ENCODE assay signal across 16 cellular contexts in genomic region chr13:76976488-76976887, GRCh38. TPM values are rescaled to one million over a fixed set of nuclear protein-coding genes. Genes with fewer than 3 reads are reported as not detected.
DNase-seq lines count a peak whose midpoint lies in the region; ATAC-seq and TF ChIP-seq lines count a peak whose summit lies in the region.
"Had no signal": no experiment of that assay in that cellular context is flagged by ENCODE, and none has a peak within 500 bp of the region (broad histone marks: within the 10 kb centered on the region; RNA-seq: fewer than 3 reads in every experiment).

No MANE protein-coding gene starts in this region.

- no peaks in the 10 kb centered on the region for H3K9me3 Mint-ChIP-seq in MCF 10A (ENCODE audit: unreplicated experiment)
- H3K9me3 Mint-ChIP-seq: naive B cell had no signal

- H3K9me3 ChIP-seq in breast epithelium, result no peaks in the 10 kb centered on the region
- no peaks in the 10 kb centered on the region for H3K9me3 ChIP-seq in thymus (ENCODE audit: control insufficient read depth)
- H3K9me3 ChIP-seq: gastroesophageal sphincter had no signal

- H3K27ac ChIP-seq in breast epithelium (no peak overlapping the region), RWPE1 (peak overlapping the region; percentile 52), epithelial cell of prostate (peak overlapping the region; percentile 47), thymus (ENCODE audit: low read depth) (peak overlapping the region; percentile 31)
- H3K27ac ChIP-seq: gastroesophageal sphincter had no signal

- H3K36me3 Mint-ChIP-seq in MCF 10A (ENCODE audit: insufficient read depth, unreplicated experiment), result peaks cover 16% of the 10 kb centered on the region
- H3K36me3 Mint-ChIP-seq: naive B cell had no signal

- TF ChIP-seq CTCF in MCF 10A (IDR thresholded peaks at IDR 0.05; ENCODE audit: unreplicated experiment) (no peak), breast epithelium (IDR thresholded peaks at IDR 0.05) (no peak), RWPE1 (conservative IDR thresholded peaks at IDR 0.05; ENCODE audit: low read depth) (no peak)

- POLR2A ChIA-PET in MCF 10A (lab: Yijun Ruan, JAX), result interaction anchor here (0.6 to 3.2 kb wide), 24 partner anchors 10 to 1280 kb away, joined by 3 to 41 read pairs (median 3); partner anchors contain the start of genes CLN5, FBXL3 and KCTD12
- POLR2A ChIA-PET in RWPE1 (lab: Yijun Ruan, JAX; ENCODE audit: low non-redundant PET), result no interaction called here

- ATAC-seq in HG02885 (IDR thresholded peaks at IDR 0.05; ENCODE audit: poor library complexity, unreplicated experiment), result no peak
- ATAC-seq: gastroesophageal sphincter had no signal

- H3K4me1 Mint-ChIP-seq in MCF 10A (ENCODE audit: insufficient read depth, unreplicated experiment), result peaks cover 19% of the 10 kb centered on the region

- peak overlapping the region; percentile 40 for H3K4me3 Mint-ChIP-seq in MCF 10A (ENCODE audit: unreplicated experiment)
- H3K4me3 Mint-ChIP-seq: naive B cell had no signal

- H3K27me3 ChIP-seq in breast epithelium, result no peaks in the 10 kb centered on the region
- no peaks in the 10 kb centered on the region for H3K27me3 ChIP-seq in thymus (ENCODE audit: control insufficient read depth, insufficient read depth)

- CTCF ChIA-PET in MCF 10A (lab: Yijun Ruan, JAX) (interaction anchor here (0.6 to 6.5 kb wide), 14 partner anchors 8 to 1281 kb away, joined by 3 to 82 read pairs (median 4); partner anchors contain the start of genes CLN5 and KCTD12), RWPE1 (lab: Yijun Ruan, JAX) (interaction anchor here (0.5 to 1.0 kb wide), 2 partner anchors 29 to 92 kb away, joined by 4 to 5 read pairs; no protein-coding TSS in a partner anchor)

- H3K27me3 Mint-ChIP-seq in MCF 10A (ENCODE audit: insufficient read depth, unreplicated experiment), result peaks cover 5% of the 10 kb centered on the region

- BruUV-seq in MCF 10A (replicated peaks; lab: Mats Ljungman, UMichigan), result no TSS peak

- peak overlapping the region; percentile 36 for H3K27ac Mint-ChIP-seq in MCF 10A (ENCODE audit: low read depth, unreplicated experiment)
- H3K27ac Mint-ChIP-seq: naive B cell had no signal

- TF ChIP-seq POLR2A in breast epithelium (IDR thresholded peaks at IDR 0.05), result no peak

- H3K4me1 ChIP-seq in breast epithelium (no peaks in the 10 kb centered on the region), thymus (ENCODE audit: control insufficient read depth, insufficient read depth, low read length) (no peaks in the 10 kb centered on the region)

- intact Hi-C loops in MCF 10A (cut with micrococcal nuclease), result loop anchor here (5.0 kb wide), 1 partner anchor 34 kb away; no protein-coding TSS in a partner anchor
- intact Hi-C loops in breast epithelium (cut with DNase I; ENCODE audit: low total_unique reads), result no loop called here

- DNase-seq in MCF 10A (ENCODE audit: unreplicated experiment) (peak; percentile 74), breast epithelium (ENCODE audit: low spot score in 2 of 2) (no peak), RWPE1 (ENCODE audit: low spot score) (no peak), epithelial cell of prostate (ENCODE audit: low read depth, low spot score) (peak; percentile 53), UCSD-AML1 (lab: John Stamatoyannopoulos, UW; ENCODE audit: unreplicated experiment) (no peak)
- DNase-seq in activated effector memory CD4-positive, alpha-beta T cell treated with Interleukin-2 at 50 U/mL for 16 hours, result no peak
- DNase-seq: activated CD8-positive, alpha-beta memory T cell treated with anti-CD3 and anti-CD28 coated beads, Interleukin-2, amount 50 U/mL, for 48 hours; amniotic stem cell; IMR-90; naive B cell; NCI-H1417; stimulated activated CD4-positive, alpha-beta T cell treated with anti-CD3 and anti-CD28 coated beads, Interleukin-2, amount 100 ng/mL, for 48 hours had no signal

- no peaks in the 10 kb centered on the region for H3K36me3 ChIP-seq in breast epithelium
- H3K36me3 ChIP-seq in thymus (ENCODE audit: control insufficient read depth, insufficient read depth), result no peaks in the 10 kb centered on the region
- H3K36me3 ChIP-seq: gastroesophageal sphincter had no signal

- 46% methylated on average over 8 of the region's 8 CpGs for WGBS in thymus

- H3K4me3 ChIP-seq in breast epithelium, result no peak overlapping the region
- H3K4me3 ChIP-seq in thymus (ENCODE audit: low read length), result no peak overlapping the region
- H3K4me3 ChIP-seq: gastroesophageal sphincter had no signal

RNA-seq across cellular contexts. Expression of gene CLN5, which starts 15.4 kb away (rescaled TPM):
- total RNA-seq in MCF 10A (2022) (16.0 and 17.8 TPM in 2 replicates), breast epithelium (10 to 100 TPM; 27.4 to 40.5 (median 32.4) TPM)
- polyA plus RNA-seq in thymus, result 30.6 TPM

RNA-seq across cellular contexts. Expression of gene ACOD1, which starts 28.2 kb away (rescaled TPM):
- total RNA-seq in MCF 10A (2022) (not detected in 2 replicates), breast epithelium (not detected)
- 0.02 TPM for polyA plus RNA-seq in thymus
- total RNA-seq: gastroesophageal sphincter, IMR-90, urinary bladder had no signal
- polyA plus RNA-seq: IMR-90, urinary bladder had no signal

RNA-seq across cellular contexts. Expression of gene FBXL3, which starts 50.5 kb away (rescaled TPM):
- 32.5 and 34.9 TPM in 2 replicates for total RNA-seq in MCF 10A (2022)
- 100 to 1,000 TPM; 110 to 129 (median 128) TPM for total RNA-seq in breast epithelium
- 42.0 TPM for polyA plus RNA-seq in thymus

Comparison
In these comparisons a context has a peak if more than half of its experiments do, and no peak if none do; other contexts are left out.
1. DNase-seq: peak in MCF 10A (single experiment) and epithelial cell of prostate (single experiment); none in breast epithelium (0 of 2), RWPE1 (single experiment), UCSD-AML1 (single experiment) and activated effector memory CD4-positive, alpha-beta T cell treated with Interleukin-2 at 50 U/mL for 16 hours (single experiment).
2. H3K27ac ChIP-seq: peak in RWPE1 (single experiment), epithelial cell of prostate (single experiment) and thymus (single experiment); none in breast epithelium (0 of 2).